In the genomic region with DNA sequence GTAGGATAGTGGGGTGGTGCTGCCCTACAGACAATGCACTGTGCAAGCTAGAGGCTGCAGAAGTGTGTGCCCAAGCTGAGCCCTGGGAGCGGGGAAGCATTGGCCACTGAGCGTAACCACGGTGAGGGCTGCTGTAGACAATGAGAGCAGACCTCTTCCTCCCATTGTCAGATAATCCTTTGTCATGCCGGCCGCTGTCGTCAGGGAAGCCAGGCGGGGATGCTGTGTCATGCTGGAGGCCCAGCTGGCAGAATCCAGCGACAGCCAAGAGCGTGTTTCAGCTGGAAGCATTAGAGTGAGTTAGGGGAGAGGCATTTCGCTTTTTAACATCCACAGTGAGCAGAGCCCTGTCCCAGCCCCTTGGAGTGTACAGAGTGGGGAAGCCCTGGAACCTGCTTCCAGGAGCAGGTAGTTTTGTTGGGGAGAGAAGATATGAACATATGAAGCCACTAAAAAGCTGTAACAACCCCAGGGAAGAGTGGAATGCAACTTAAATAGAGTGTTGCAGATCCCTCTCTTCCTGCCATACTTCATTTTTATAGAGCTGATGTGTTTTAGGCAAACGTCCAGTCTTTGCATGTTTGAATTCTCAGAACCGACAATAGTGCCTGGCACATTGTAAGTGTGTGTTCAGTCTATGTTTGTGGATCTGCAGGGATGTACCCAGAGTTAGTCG, we compare ENCODE assay signal across 8 cellular contexts. TPM values are rescaled to one million over a fixed set of nuclear protein-coding genes. Genes with fewer than 3 reads are reported as not detected.
DNase-seq lines count a peak whose midpoint lies in the region; ATAC-seq and TF ChIP-seq lines count a peak whose summit lies in the region.

No MANE protein-coding gene starts in this region.

- no peaks in the 10 kb centered on the region for H4K20me1 ChIP-seq in PC-3 (ENCODE audit: low read length)

- intact Hi-C loops in Caco-2 (cut with micrococcal nuclease; ENCODE audit: unreplicated experiment) = no loop called here
- intact Hi-C loops in PC-3 (cut with micrococcal nuclease) = loop anchor here (10.0 kb wide), 1 partner anchor 71 kb away; no protein-coding TSS in a partner anchor

- no peak overlapping the region for H2AFZ ChIP-seq in PC-3 (ENCODE audit: low read length)

- H3K79me2 ChIP-seq in PC-3 (ENCODE audit: low read length) = peaks cover 4% of the 10 kb centered on the region; the same call in 1 of the 2 replicates

- H3K27ac ChIP-seq in endodermal cell (ENCODE audit: low read depth, low read length) (peak overlapping the region; percentile 63), PC-3 (ENCODE audit: low read length) (no peak overlapping the region)

- DNase-seq in Caco-2 (peak in 1 of 2 experiments; percentile 18), NCI-H524 (lab: John Stamatoyannopoulos, UW) (peak; percentile 37 to 74), endodermal cell (peak; percentile 94), medulla oblongata (ENCODE audit: extremely low spot score) (peak; percentile 87), DMS79 (lab: John Stamatoyannopoulos, UW) (no peak), PC-3 (no peak)

- H3K36me3 Mint-ChIP-seq in Caco-2 (ENCODE audit: insufficient read depth, unreplicated experiment) (peaks cover 11% of the 10 kb centered on the region), endodermal cell (ENCODE audit: low read depth) (peaks cover 11% of the 10 kb centered on the region)

- WGBS in endodermal cell (ENCODE audit: insufficient coverage in 1 of 2, insufficient read length in 1 of 2), 2 experiments = 30 to 31% methylated on average over 5 to 13 of the region's 13 CpGs

- H3K9ac ChIP-seq in endodermal cell (ENCODE audit: extremely low read depth, low read length, poor library complexity, severe bottlenecking) = peak overlapping the region; percentile 4
- H3K9ac ChIP-seq in PC-3 (ENCODE audit: low read length) = no peak overlapping the region

- H3K9me3 ChIP-seq in Caco-2 (no peaks in the 10 kb centered on the region), endodermal cell (ENCODE audit: control insufficient read depth, low read length) (no peaks in the 10 kb centered on the region), PC-3 (ENCODE audit: low read length) (no peaks in the 10 kb centered on the region)

- no peaks in the 10 kb centered on the region for H3K27me3 ChIP-seq in Caco-2 (replicated peaks; ENCODE audit: control insufficient read depth, insufficient read depth, low read length)
- H3K27me3 ChIP-seq in endodermal cell (ENCODE audit: control insufficient read depth, insufficient read depth, low read length, poor library complexity, severe bottlenecking) = no peaks in the 10 kb centered on the region
- no peaks in the 10 kb centered on the region for H3K27me3 ChIP-seq in PC-3 (ENCODE audit: low read length)

- CTCF ChIA-PET in Caco-2 (lab: Charles Lee) (no interaction called here), PC-3 (lab: Charles Lee) (no interaction called here)

- H3K9me3 Mint-ChIP-seq in Caco-2 (ENCODE audit: unreplicated experiment) = no peaks in the 10 kb centered on the region
- no peaks in the 10 kb centered on the region for H3K9me3 Mint-ChIP-seq in endodermal cell

- H3K4me1 Mint-ChIP-seq in Caco-2 (ENCODE audit: low read depth, unreplicated experiment) (peaks cover 28% of the 10 kb centered on the region), endodermal cell (peaks cover 73% of the 10 kb centered on the region)

- TF ChIP-seq CTCF in Caco-2 (IDR thresholded peaks at IDR 0.05; ENCODE audit: insufficient read depth in 1 of 2, low read depth in 1 of 2, low read length in 1 of 2, severe bottlenecking in 1 of 2, unreplicated experiment in 1 of 2) (no peak), endodermal cell (conservative IDR thresholded peaks at IDR 0.05) (no peak), PC-3 (conservative IDR thresholded peaks at IDR 0.05; ENCODE audit: low read depth, low read length) (no peak)

- H3K27ac Mint-ChIP-seq in Caco-2 (ENCODE audit: unreplicated experiment) = peak overlapping the region; percentile 40
- peak overlapping the region; percentile 92 for H3K27ac Mint-ChIP-seq in endodermal cell

- H3K4me3 Mint-ChIP-seq in Caco-2 (ENCODE audit: unreplicated experiment) = no peak overlapping the region
- peak overlapping the region; percentile 8 for H3K4me3 Mint-ChIP-seq in endodermal cell

- no peaks in the 10 kb centered on the region for H3K27me3 Mint-ChIP-seq in Caco-2 (ENCODE audit: insufficient read depth, unreplicated experiment)
- H3K27me3 Mint-ChIP-seq in endodermal cell (ENCODE audit: insufficient read depth) = no peaks in the 10 kb centered on the region

- peaks cover 37% of the 10 kb centered on the region for H3K4me1 ChIP-seq in Caco-2
- peaks cover 34% of the 10 kb centered on the region for H3K4me1 ChIP-seq in endodermal cell (ENCODE audit: control insufficient read depth, insufficient read depth, low read length)
- peaks cover 18% of the 10 kb centered on the region; the same call in 1 of the 2 replicates for H3K4me1 ChIP-seq in PC-3 (ENCODE audit: insufficient read depth, low read length)

- H3K36me3 ChIP-seq in Caco-2 (ENCODE audit: control insufficient read depth, insufficient read depth, low read length) = no peaks in the 10 kb centered on the region
- H3K36me3 ChIP-seq in endodermal cell (ENCODE audit: control insufficient read depth, insufficient read depth, low read length) = peaks cover 14% of the 10 kb centered on the region
- no peaks in the 10 kb centered on the region for H3K36me3 ChIP-seq in PC-3 (ENCODE audit: low read depth, low read length)

- no peaks in the 10 kb centered on the region for H3F3A ChIP-seq in PC-3 (ENCODE audit: low read length, unreplicated experiment)

- no peak overlapping the region for H3K4me3 ChIP-seq in Caco-2 (ENCODE audit: low read depth, low read length)
- H3K4me3 ChIP-seq in endodermal cell (ENCODE audit: low read length) = peak overlapping the region; percentile 5
- H3K4me3 ChIP-seq in PC-3 (ENCODE audit: low read length) = no peak overlapping the region

- H3K4me2 ChIP-seq in PC-3 (ENCODE audit: low read length) = no peak overlapping the region

- H3K9me2 ChIP-seq in PC-3 (replicated peaks; ENCODE audit: low read length) = no peaks in the 10 kb centered on the region

- POLR2A ChIA-PET in Caco-2 (lab: Charles Lee) = no interaction called here
- POLR2A ChIA-PET in PC-3 (lab: Charles Lee; ENCODE audit: unreplicated experiment) = no interaction called here

- BruUV-seq in Caco-2 (replicated peaks; lab: Mats Ljungman, UMichigan) (no TSS peak), PC-3 (replicated peaks; lab: Mats Ljungman, UMichigan) (no TSS peak)

- no peak for ATAC-seq in PC-3
- no peak for ATAC-seq in HG03095 (IDR thresholded peaks at IDR 0.05; ENCODE audit: unreplicated experiment)
- ATAC-seq in GM19467 (IDR thresholded peaks at IDR 0.05; ENCODE audit: unreplicated experiment) = no peak

RNA-seq across cellular contexts. Expression of gene CTIF, which starts 7.0 kb away (rescaled TPM):
- total RNA-seq in Caco-2 (2022) (19.9 and 21.4 TPM in 2 replicates), endodermal cell (10 to 100 TPM; 33.8 to 41.6 TPM), PC-3 (2014; rRNA removed) (5.8 and 6.8 TPM in 2 replicates)
- 35.4 TPM for polyA plus RNA-seq in endodermal cell (2013, experiment 1 of 2)
- 34.4 TPM for polyA plus RNA-seq in endodermal cell (2013, experiment 2 of 2)

Comparison
In these comparisons a context has a peak if more than half of its experiments do, and no peak if none do; other contexts are left out.
1. DNase-seq: peak in NCI-H524 (2 of 2), endodermal cell (single experiment) and medulla oblongata (single experiment); none in DMS79 (single experiment) and PC-3 (single experiment).